ENCODE assay signal across 24 cellular contexts in genomic region chr17:45787044-45787443, GRCh38. TPM values are rescaled to one million over a fixed set of nuclear protein-coding genes. Genes with fewer than 3 reads are reported as not detected.
DNase-seq lines count a peak whose midpoint lies in the region; TF ChIP-seq lines count a peak whose summit lies in the region.
"Had no signal": no experiment of that assay in that cellular context is flagged by ENCODE, and none has a peak within 500 bp of the region (broad histone marks: within the 10 kb centered on the region; RNA-seq: fewer than 3 reads in every experiment).

No MANE protein-coding gene starts in this region.

- WGBS in adrenal gland, 4 donors: 54 to 78% (median 60%) methylated on average over 3 of the region's 3 CpGs

- H3K27ac ChIP-seq in HEK293 (ENCODE audit: extremely low read depth, low read depth, low read length) (no peak overlapping the region), osteoblast (ENCODE audit: low read depth, low read length) (no peak overlapping the region), adrenal gland (no peak overlapping the region)
- H3K27ac ChIP-seq: GM23248 had no signal

- no peaks in the 10 kb centered on the region for H3K36me3 ChIP-seq in HEK293 (ENCODE audit: control insufficient read depth in 2 of 2, insufficient read depth in 1 of 2, low read length in 2 of 2)
- H3K36me3 ChIP-seq in osteoblast (ENCODE audit: insufficient read depth, low read length): no peaks in the 10 kb centered on the region
- no peaks in the 10 kb centered on the region for H3K36me3 ChIP-seq in adrenal gland (replicated peaks in 1 of 2)

- H3K4me3 Mint-ChIP-seq in brain (peak overlapping the region in 4 of 5 experiments; percentile 1 to 44 (median 17)), glutamatergic neuron (ENCODE audit: unreplicated experiment) (peak overlapping the region; percentile 12)

- no peak for TF ChIP-seq CTCF in HEK293 (tag by site-specific recombination; IDR thresholded peaks at IDR 0.05)
- TF ChIP-seq CTCF in brain (conservative IDR thresholded peaks at IDR 0.05): no peak
- no peak for TF ChIP-seq CTCF in glutamatergic neuron (IDR thresholded peaks at IDR 0.05; ENCODE audit: partially characterized antibody, unreplicated experiment)
- no peak for TF ChIP-seq CTCF in osteoblast (IDR thresholded peaks at IDR 0.05; ENCODE audit: extremely low read depth, low read depth, low read length)
- no peak for TF ChIP-seq CTCF in adrenal gland (IDR thresholded peaks at IDR 0.05)

- no peak overlapping the region for H3K4me2 ChIP-seq in osteoblast (ENCODE audit: insufficient read depth, low read length)

- H3K4me1 ChIP-seq in HEK293 (ENCODE audit: control insufficient read depth, insufficient read depth, low read length) (peaks cover 3% of the 10 kb centered on the region; the same call in 1 of the 2 replicates), osteoblast (ENCODE audit: insufficient read depth, low read length) (no peaks in the 10 kb centered on the region), adrenal gland (replicated peaks in 1 of 2) (peaks cover 18 to 23% of the 10 kb centered on the region in 2 donors)

- H3K9me3 Mint-ChIP-seq in brain (no peaks in the 10 kb centered on the region), glutamatergic neuron (ENCODE audit: unreplicated experiment) (peaks cover 10% of the 10 kb centered on the region)

- H2AFZ ChIP-seq in osteoblast (ENCODE audit: low read length): no peak overlapping the region
- H2AFZ ChIP-seq: GM23248 had no signal

- peaks cover 18% of the 10 kb centered on the region for H3K4me1 Mint-ChIP-seq in brain
- H3K4me1 Mint-ChIP-seq in glutamatergic neuron (ENCODE audit: low read depth, unreplicated experiment): peaks cover 19% of the 10 kb centered on the region

- no peaks in the 10 kb centered on the region for H3K79me2 ChIP-seq in osteoblast (ENCODE audit: insufficient read depth, low read length)

- H3K9me3 ChIP-seq in HEK293 (ENCODE audit: control insufficient read depth, insufficient read depth, low read depth, low read length) (no peaks in the 10 kb centered on the region), osteoblast (ENCODE audit: low read depth, low read length) (no peaks in the 10 kb centered on the region), adrenal gland (replicated peaks in 1 of 3) (no peaks in the 10 kb centered on the region)

- H3K36me3 Mint-ChIP-seq in brain (no peaks in the 10 kb centered on the region), glutamatergic neuron (ENCODE audit: unreplicated experiment) (no peaks in the 10 kb centered on the region)
- H3K36me3 Mint-ChIP-seq: CD14-positive monocyte had no signal

- peaks cover 38% of the 10 kb centered on the region for H3K27me3 Mint-ChIP-seq in brain
- H3K27me3 Mint-ChIP-seq in glutamatergic neuron (ENCODE audit: unreplicated experiment): peaks cover 18% of the 10 kb centered on the region

- H3K27me3 ChIP-seq in osteoblast (ENCODE audit: insufficient read depth, low read length): peaks cover 79% of the 10 kb centered on the region
- peaks cover 39% of the 10 kb centered on the region for H3K27me3 ChIP-seq in adrenal gland

- no peak for TF ChIP-seq POLR2A in adrenal gland (IDR thresholded peaks at IDR 0.05)

- H3K4me3 ChIP-seq in HEK293 (ENCODE audit: low read depth, low read length): no peak overlapping the region
- H3K4me3 ChIP-seq in osteoblast (ENCODE audit: insufficient read depth, low read length): no peak overlapping the region
- no peak overlapping the region for H3K4me3 ChIP-seq in adrenal gland
- H3K4me3 ChIP-seq: GM12878, GM23248 had no signal

- no peak for DNase-seq in glutamatergic neuron
- peak; percentile 77 for DNase-seq in osteoblast (ENCODE audit: insufficient read length, low spot score, missing footprints)
- DNase-seq in adrenal gland: no peak
- no peak for DNase-seq in glomerular visceral epithelial cell (ENCODE audit: extremely low spot score)
- DNase-seq in NCI-H526 treated with DMSO at 0.1 percent for 48 hours (lab: John Stamatoyannopoulos, UW): no peak
- DNase-seq: ACHN, AML-193, COR-L47, DMS 273 treated with DMSO at 0.1 percent for 48 hours, GM23248, KBM-7, NCI-H1105 treated with DMSO at 0.1 percent for 48 hours, NCI-H1694, NCI-H2081 treated with DMSO at 0.1 percent for 48 hours, NCI-H748 treated with DMSO at 0.1 percent for 48 hours, RPMI8226, SHP77 treated with DMSO at 0.1 percent for 48 hours had no signal

- no peaks in the 10 kb centered on the region for H4K20me1 ChIP-seq in osteoblast (ENCODE audit: insufficient read depth, low read length)

- POLR2A ChIA-PET in HEK293 (lab: Yijun Ruan, JAX): no interaction called here

- CTCF ChIA-PET in HEK293 (lab: Yijun Ruan, JAX): interaction anchor here (0.7 to 1.3 kb wide), 2 partner anchors 44 to 113 kb away, joined by 3 to 4 read pairs; no protein-coding TSS in a partner anchor

- H3K27ac Mint-ChIP-seq in brain: peak overlapping the region in 2 of 5 experiments; percentile 0 to 18
- no peak overlapping the region for H3K27ac Mint-ChIP-seq in glutamatergic neuron (ENCODE audit: unreplicated experiment)
- H3K27ac Mint-ChIP-seq: CD14-positive monocyte had no signal

- intact Hi-C loops in adrenal gland (cut with DNase I): no loop called here

TF ChIP-seq in HEK293, 187 proteins besides CTCF, POLR2A, EP300 and RAD21 (continues in another document):
- TF ChIP-seq ZSCAN4 (tag by site-specific recombination; IDR thresholded peaks at IDR 0.05) (peak; percentile 68), ZNF513 (tag by site-specific recombination; IDR thresholded peaks at IDR 0.05) (no peak), PRDM1 (tag by site-specific recombination; IDR thresholded peaks at IDR 0.05) (peak; percentile 51), ZNF146 (tag by site-specific recombination; IDR thresholded peaks at IDR 0.05) (no peak), ZBTB48 (tag by site-specific recombination; IDR thresholded peaks at IDR 0.05) (no peak)

RNA-seq across cellular contexts. Expression of gene CRHR1, which starts 2.9 kb away (rescaled TPM):
- 4.1 TPM for polyA plus RNA-seq in brain (ENCODE audit: insufficient read depth, low read depth, low replicate concordance)
- 0.71 TPM for total RNA-seq in glutamatergic neuron (ENCODE audit: unreplicated experiment)
- not detected in 2 replicates for total RNA-seq in osteoblast
- total RNA-seq in adrenal gland: under 1 TPM in 1 of 8 donors, not detected in 7; 0.27 TPM
- polyA plus RNA-seq in adrenal gland: not detected
- total RNA-seq: GM23248, HepG2, NCI-H460 had no signal
- polyA plus RNA-seq: CD14-positive monocyte, GM12878, GM23248, HepG2 had no signal

RNA-seq across cellular contexts. Expression of gene SPPL2C, which starts 57.6 kb away (rescaled TPM):
- polyA plus RNA-seq in brain (ENCODE audit: insufficient read depth, low read depth, low replicate concordance): not detected
- total RNA-seq in glutamatergic neuron (ENCODE audit: unreplicated experiment): not detected
- not detected in 2 replicates for total RNA-seq in osteoblast
- total RNA-seq in adrenal gland: not detected
- not detected for polyA plus RNA-seq in adrenal gland
- total RNA-seq: Daoy, GM12878, GM23248, HepG2, NCI-H460 had no signal
- polyA plus RNA-seq: CD14-positive monocyte, GM12878, GM23248, HepG2 had no signal
